ENCODE assay signal across 8 cellular contexts in the genomic region with DNA sequence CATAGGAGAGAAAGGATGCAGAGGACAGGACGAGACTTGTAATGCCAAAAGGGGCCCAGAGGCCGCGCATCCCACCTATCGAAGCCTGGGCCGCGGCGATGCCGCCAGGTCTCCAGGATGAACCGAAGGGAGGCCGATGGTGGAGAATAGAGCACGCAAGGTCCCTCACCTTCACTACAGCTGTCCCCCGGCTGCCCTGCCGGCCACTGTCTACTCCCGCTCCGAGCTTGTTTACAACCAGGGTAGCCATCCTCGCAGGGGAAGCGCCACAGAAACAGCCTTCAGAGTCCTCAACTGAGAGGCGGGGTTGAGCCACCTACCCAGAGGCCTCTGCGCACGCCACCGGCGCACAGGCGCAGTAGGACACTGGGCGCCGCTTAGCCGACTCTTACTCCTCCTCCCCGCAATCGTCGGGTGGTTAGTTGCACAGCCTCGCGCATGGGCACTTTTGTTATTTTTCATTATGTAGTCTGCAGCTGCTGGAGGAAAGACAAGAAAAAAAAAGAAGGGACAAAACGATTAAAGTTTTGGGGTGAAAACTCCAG. TPM values are rescaled to one million over a fixed set of nuclear protein-coding genes. Genes with fewer than 3 reads are reported as not detected.
DNase-seq lines count a peak whose midpoint lies in the region; ATAC-seq, FAIRE-seq and TF ChIP-seq lines count a peak whose summit lies in the region.

Gene TRIM23 (minus strand): TSS at position 309 of the 545 bp plus-strand sequence. CDS start 59 bp downstream, at position 250.

- FAIRE-seq in astrocyte (lab: Jason Lieb, UNC), result no peak

- peaks cover 19% of the 10 kb centered on the region for H4K20me1 ChIP-seq in astrocyte (ENCODE audit: insufficient read depth, low read length)

- H3K27me3 Mint-ChIP-seq in T-helper 2 cell treated with Interferon-gamma antibody and Interleukin-4, amounts not matched to agents 5 μg/mL and 100 μg/mL, for 36 hours (ENCODE audit: low read depth), result no peaks in the 10 kb centered on the region
- no peaks in the 10 kb centered on the region for H3K27me3 Mint-ChIP-seq in astrocyte (ENCODE audit: low read depth, unreplicated experiment)

- H3K27ac ChIP-seq in astrocyte (ENCODE audit: low read depth, low read length), result peak within 1 kb of the TSS; percentile 89

- H3K36me3 Mint-ChIP-seq in T-helper 2 cell treated with Interferon-gamma antibody and Interleukin-4, amounts not matched to agents 5 μg/mL and 100 μg/mL, for 36 hours (ENCODE audit: low read depth), result peaks cover 4% of the 10 kb centered on the region
- peaks cover 5% of the 10 kb centered on the region for H3K36me3 Mint-ChIP-seq in astrocyte (ENCODE audit: low read depth, unreplicated experiment)

- H3K4me2 ChIP-seq in astrocyte (ENCODE audit: low read length), result peak within 1 kb of the TSS; percentile 89

- H3K27me3 ChIP-seq in astrocyte (ENCODE audit: insufficient read depth, low read length), result no peaks in the 10 kb centered on the region

- ATAC-seq in GM18505 (IDR thresholded peaks at IDR 0.05; ENCODE audit: unreplicated experiment), result peak; percentile 96
- ATAC-seq in HG02973 (IDR thresholded peaks at IDR 0.05; ENCODE audit: unreplicated experiment), result peak; percentile 93

- peaks cover 23% of the 10 kb centered on the region for H3K4me1 Mint-ChIP-seq in T-helper 2 cell treated with Interferon-gamma antibody and Interleukin-4, amounts not matched to agents 5 μg/mL and 100 μg/mL, for 36 hours (ENCODE audit: low read depth)
- peaks cover 5% of the 10 kb centered on the region for H3K4me1 Mint-ChIP-seq in astrocyte (ENCODE audit: low read depth, unreplicated experiment)

- TF ChIP-seq POLR2A in GM18505 (IDR thresholded peaks at IDR 0.05; ENCODE audit: borderline replicate concordance, extremely low read depth, insufficient read depth, insufficient read length), result peak; percentile 79

- peak within 1 kb of the TSS; percentile 93 for H3K9ac ChIP-seq in astrocyte (ENCODE audit: low read length)

- DNase-seq in NCI-H1930 (lab: John Stamatoyannopoulos, UW) (peak; percentile 73 to 85), astrocyte (ENCODE audit: low read depth) (peak; percentile 84), hippocampal formation (lab: John Stamatoyannopoulos, UW) (peak; percentile 91 to 97), retinal pigment epithelial cell (ENCODE audit: low read depth) (peak; percentile 70), foreskin melanocyte (no peak)
- peak; percentile 94 for DNase-seq in T-helper 2 cell treated with Interferon-gamma antibody and Interleukin-4, amounts not matched to agents 5 μg/mL and 100 μg/mL, for 36 hours (ENCODE audit: low spot score)

- H3K4me3 Mint-ChIP-seq in T-helper 2 cell treated with Interferon-gamma antibody and Interleukin-4, amounts not matched to agents 5 μg/mL and 100 μg/mL, for 36 hours, result peak within 1 kb of the TSS; percentile 91
- peak within 1 kb of the TSS; percentile 97 for H3K4me3 Mint-ChIP-seq in astrocyte (ENCODE audit: unreplicated experiment)

- peak within 1 kb of the TSS; percentile 82 for H2AFZ ChIP-seq in astrocyte (ENCODE audit: low read depth, low read length)

- H3K36me3 ChIP-seq in astrocyte (ENCODE audit: insufficient read depth, low read length), result no peaks in the 10 kb centered on the region

- no peak for TF ChIP-seq CTCF in astrocyte (IDR thresholded peaks at IDR 0.05; ENCODE audit: insufficient read depth, low read depth, low read length)
- peak; percentile 9 for TF ChIP-seq CTCF in retinal pigment epithelial cell (conservative IDR thresholded peaks at IDR 0.05; ENCODE audit: low read depth, low read length)

- H3K4me3 ChIP-seq in astrocyte (ENCODE audit: insufficient read depth, low read depth, low read length) (peak within 1 kb of the TSS; percentile 96), retinal pigment epithelial cell (ENCODE audit: low read length) (peak within 1 kb of the TSS; percentile 98)

- peak within 1 kb of the TSS; percentile 94 for H3K27ac Mint-ChIP-seq in T-helper 2 cell treated with Interferon-gamma antibody and Interleukin-4, amounts not matched to agents 5 μg/mL and 100 μg/mL, for 36 hours
- peak within 1 kb of the TSS; percentile 95 for H3K27ac Mint-ChIP-seq in astrocyte (ENCODE audit: unreplicated experiment)

- peaks cover 6% of the 10 kb centered on the region for H3K4me1 ChIP-seq in astrocyte (ENCODE audit: insufficient read depth, low read length)

- peaks cover 89% of the 10 kb centered on the region for H3K79me2 ChIP-seq in astrocyte (ENCODE audit: insufficient read depth, low read length)

- no peaks in the 10 kb centered on the region for H3K9me3 ChIP-seq in astrocyte (ENCODE audit: insufficient read depth, low read depth, low read length)

- H3K9me3 Mint-ChIP-seq in T-helper 2 cell treated with Interferon-gamma antibody and Interleukin-4, amounts not matched to agents 5 μg/mL and 100 μg/mL, for 36 hours, result no peaks in the 10 kb centered on the region
- H3K9me3 Mint-ChIP-seq in astrocyte (ENCODE audit: unreplicated experiment), result no peaks in the 10 kb centered on the region

RNA-seq across cellular contexts. Expression of gene TRIM23, which starts in this region (rescaled TPM):
- 14.6 and 16.8 TPM in 2 replicates for total RNA-seq in astrocyte
